Comparison of ENCODE assay signal across 1 cellular context in the genomic region with DNA sequence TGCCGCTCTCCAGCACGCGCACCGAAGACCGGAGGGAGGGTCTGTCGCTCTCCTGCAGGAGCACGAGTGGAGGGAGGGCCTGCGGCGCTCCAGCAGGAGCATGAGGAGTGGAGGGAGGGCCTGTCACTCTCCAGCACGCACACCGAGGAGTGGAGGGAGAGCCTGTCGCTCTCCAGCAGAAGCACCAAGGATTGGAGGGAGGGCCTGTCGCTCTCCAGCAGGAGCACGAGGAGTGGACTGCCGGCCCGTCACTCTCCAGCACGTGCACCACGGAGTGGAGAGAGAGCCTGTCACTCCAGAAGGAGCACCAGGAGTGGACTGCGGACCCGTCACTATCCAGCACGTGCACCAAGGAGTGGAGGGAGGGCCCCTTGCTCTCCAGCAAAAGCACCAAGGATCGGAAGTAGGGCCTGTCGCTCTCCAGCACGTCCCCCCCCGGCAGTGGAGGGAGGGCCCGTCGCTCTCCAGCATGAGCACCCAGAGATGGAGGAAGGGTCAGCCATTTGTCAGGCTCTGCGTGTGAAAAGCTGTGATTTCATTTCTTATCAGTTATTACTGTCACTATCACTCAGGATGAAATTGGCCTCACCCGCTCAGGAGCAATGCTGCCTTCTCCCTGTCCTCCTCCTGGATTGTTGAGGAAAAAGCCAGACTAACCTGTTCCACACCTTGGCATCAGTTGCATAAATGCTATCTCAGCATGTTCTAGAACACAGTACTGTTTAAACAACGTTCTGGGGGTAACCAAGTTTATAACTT.
TF ChIP-seq lines count a peak whose summit lies in the region.

No MANE protein-coding gene starts in this region.

TF ChIP-seq in IMR-90, 13 proteins besides CTCF, POLR2A, EP300 and RAD21:
- TF ChIP-seq MXI1 (IDR thresholded peaks at IDR 0.05; ENCODE audit: borderline replicate concordance, low read depth, low read length) (no peak), MAFK (IDR thresholded peaks at IDR 0.05; ENCODE audit: low read depth, low read length) (peak; percentile 27; the same call in 1 of the 2 replicates), BHLHE40 (IDR thresholded peaks at IDR 0.05; ENCODE audit: low read depth, low read length) (peak; percentile 75; the same call in 1 of the 2 replicates)
